2 cellular contexts compared by ENCODE assay signal in the genomic region with DNA sequence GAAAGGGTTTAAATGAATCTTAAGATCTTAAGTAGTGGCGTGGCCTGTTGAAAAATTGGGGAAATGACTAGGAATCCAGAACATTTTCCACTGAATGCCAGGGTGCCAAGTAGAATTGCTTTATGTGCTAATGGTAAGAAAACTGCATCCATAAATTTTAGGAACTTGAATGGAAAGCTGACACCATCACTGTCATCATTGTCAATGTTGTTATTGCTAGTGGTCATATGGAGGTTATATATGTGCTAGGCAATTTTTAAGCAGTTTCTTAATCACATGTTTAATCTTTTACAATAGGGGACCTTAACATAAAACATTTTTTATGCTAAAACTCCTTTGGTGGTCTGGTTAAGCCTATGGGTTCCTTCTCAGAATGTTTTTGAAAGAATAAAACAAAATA.
TF ChIP-seq lines count a peak whose summit lies in the region.

No MANE protein-coding gene starts in this region.

TF ChIP-seq in GM23338, 12 proteins besides CTCF, POLR2A, EP300 and RAD21:
- no peak for TF ChIP-seq NANOG (IDR thresholded peaks at IDR 0.05; ENCODE audit: borderline replicate concordance)
- TF ChIP-seq STAT1 (IDR thresholded peaks at IDR 0.05; ENCODE audit: unreplicated experiment), result no peak
- no peak for TF ChIP-seq ZNF331 (CRISPR knock-in tag; IDR thresholded peaks at IDR 0.05; ENCODE audit: low read depth)
- TF ChIP-seq, protein P1, sequence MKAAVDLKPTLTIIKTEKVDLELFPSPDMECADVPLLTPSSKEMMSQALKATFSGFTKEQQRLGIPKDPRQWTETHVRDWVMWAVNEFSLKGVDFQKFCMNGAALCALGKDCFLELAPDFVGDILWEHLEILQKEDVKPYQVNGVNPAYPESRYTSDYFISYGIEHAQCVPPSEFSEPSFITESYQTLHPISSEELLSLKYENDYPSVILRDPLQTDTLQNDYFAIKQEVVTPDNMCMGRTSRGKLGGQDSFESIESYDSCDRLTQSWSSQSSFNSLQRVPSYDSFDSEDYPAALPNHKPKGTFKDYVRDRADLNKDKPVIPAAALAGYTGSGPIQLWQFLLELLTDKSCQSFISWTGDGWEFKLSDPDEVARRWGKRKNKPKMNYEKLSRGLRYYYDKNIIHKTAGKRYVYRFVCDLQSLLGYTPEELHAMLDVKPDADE (IDR thresholded peaks at IDR 0.05), result no peak
TF ChIP-seq in GM23338: peak in this region for 0.

TF ChIP-seq in HEK293T, 16 proteins besides CTCF, POLR2A, EP300 and RAD21:
- TF ChIP-seq FOXM1 (IDR thresholded peaks at IDR 0.05; ENCODE audit: borderline replicate concordance) (no peak), FOXA1 (IDR thresholded peaks at IDR 0.05) (no peak)
- TF ChIP-seq, protein P2, sequence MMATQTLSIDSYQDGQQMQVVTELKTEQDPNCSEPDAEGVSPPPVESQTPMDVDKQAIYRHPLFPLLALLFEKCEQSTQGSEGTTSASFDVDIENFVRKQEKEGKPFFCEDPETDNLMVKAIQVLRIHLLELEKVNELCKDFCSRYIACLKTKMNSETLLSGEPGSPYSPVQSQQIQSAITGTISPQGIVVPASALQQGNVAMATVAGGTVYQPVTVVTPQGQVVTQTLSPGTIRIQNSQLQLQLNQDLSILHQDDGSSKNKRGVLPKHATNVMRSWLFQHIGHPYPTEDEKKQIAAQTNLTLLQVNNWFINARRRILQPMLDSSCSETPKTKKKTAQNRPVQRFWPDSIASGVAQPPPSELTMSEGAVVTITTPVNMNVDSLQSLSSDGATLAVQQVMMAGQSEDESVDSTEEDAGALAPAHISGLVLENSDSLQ (IDR thresholded peaks at IDR 0.05), result peak; percentile 56
